Comparison of ENCODE assay signal across 23 cellular contexts in genomic region chr21:43818685-43819084, GRCh38. TPM values are rescaled to one million over a fixed set of nuclear protein-coding genes. Genes with fewer than 3 reads are reported as not detected.
DNase-seq lines count a peak whose midpoint lies in the region; TF ChIP-seq lines count a peak whose summit lies in the region.
"Had no signal": no experiment of that assay in that cellular context is flagged by ENCODE, and none has a peak within 500 bp of the region (broad histone marks: within the 10 kb centered on the region; RNA-seq: fewer than 3 reads in every experiment).

No MANE protein-coding gene starts in this region.

- H4K20me1 ChIP-seq in Karpas-422 (ENCODE audit: insufficient read depth, low read depth, low read length): no peaks in the 10 kb centered on the region

- H3K4me3 ChIP-seq in CD8-positive, alpha-beta memory T cell (ENCODE audit: low read length): no peak overlapping the region
- H3K4me3 ChIP-seq in Karpas-422 (ENCODE audit: low read length) (no peak overlapping the region), brain microvascular endothelial cell (ENCODE audit: low read depth, low read length) (no peak overlapping the region)
- H3K4me3 ChIP-seq: esophagus muscularis mucosa, gastrocnemius medialis, PC-9, psoas muscle, SJSA1 had no signal

- peak overlapping the region in 1 of 8 donors; percentile 38 for H3K27ac Mint-ChIP-seq in CD8-positive, alpha-beta memory T cell
- H3K27ac Mint-ChIP-seq: CD8-positive, alpha-beta T cell; mesothelial cell of epicardium; T-helper 2 cell treated with Interferon-gamma antibody and Interleukin-4, amounts not matched to agents 5 μg/mL and 100 μg/mL, for 36 hours had no signal

- H3K4me2 ChIP-seq in Karpas-422 (ENCODE audit: low read depth, low read length, poor library complexity, severe bottlenecking): peak overlapping the region; percentile 40
- H3K4me2 ChIP-seq: PC-9 had no signal

- H3K4me1 Mint-ChIP-seq in CD8-positive, alpha-beta memory T cell: peaks cover 3 to 4% (median 3%) of the 10 kb centered on the region in 3 donors

- H3K27me3 Mint-ChIP-seq in CD8-positive, alpha-beta memory T cell: peaks cover 0 to 6% of the 10 kb centered on the region in 2 donors

- peak overlapping the region; percentile 16 for H3K27ac ChIP-seq in CD8-positive, alpha-beta memory T cell (ENCODE audit: low read depth, low read length)
- H3K27ac ChIP-seq in Karpas-422 (ENCODE audit: low read length) (no peak overlapping the region), brain microvascular endothelial cell (no peak overlapping the region)
- H3K27ac ChIP-seq: esophagus muscularis mucosa, gastrocnemius medialis, PC-9, psoas muscle, SJSA1 had no signal

- POLR2A ChIA-PET in CD8-positive, alpha-beta memory T cell (lab: Charles Lee): no interaction called here

- no peak for DNase-seq in CD8-positive, alpha-beta memory T cell
- DNase-seq in Karpas-422 (peak; percentile 45), SIG-M5 treated with dmso at 0.1 percent for 504 hours (lab: John Stamatoyannopoulos, UW; ENCODE audit: unreplicated experiment) (peak; percentile 92), medulla oblongata (ENCODE audit: extremely low spot score) (peak; percentile 66), NCI-H187 treated with DMSO at 0.1 percent for 48 hours (lab: John Stamatoyannopoulos, UW) (no peak), erythroblast (lab: John Stamatoyannopoulos, UW) (no peak), amniotic stem cell (lab: John Stamatoyannopoulos, UW) (no peak), brain microvascular endothelial cell (no peak)
- DNase-seq: activated CD8-positive, alpha-beta memory T cell treated with anti-CD3 and anti-CD28 coated beads for 24 hours; activated naive CD4-positive, alpha-beta T cell treated with anti-CD3 and anti-CD28 coated beads, Interleukin-2, amount 50 U/mL, for 16 hours; activated T-cell treated with anti-CD3 and anti-CD28 coated beads, Interleukin-2, amount 50 U/mL, for 48 hours; CD8-positive, alpha-beta T cell; DMS79; gastrocnemius medialis; nephron progenitor cell; PC-9; stimulated activated CD4-positive, alpha-beta T cell treated with anti-CD3 and anti-CD28 coated beads, Interleukin-2, amount 100 ng/mL, for 24 hours; stimulated activated naive CD4-positive, alpha-beta T cell had no signal

- no peak for TF ChIP-seq POLR2A in erythroblast (IDR thresholded peaks at IDR 0.05; ENCODE audit: low read length)

- peaks cover 0 to 10% (median 0%) of the 10 kb centered on the region in 3 donors for H3K36me3 Mint-ChIP-seq in CD8-positive, alpha-beta memory T cell
- H3K36me3 Mint-ChIP-seq: CD8-positive, alpha-beta T cell; mesothelial cell of epicardium had no signal

- H3K27me3 ChIP-seq in CD8-positive, alpha-beta memory T cell (ENCODE audit: insufficient read depth, low read length, poor library complexity, severe bottlenecking): no peaks in the 10 kb centered on the region
- H3K27me3 ChIP-seq in Karpas-422 (ENCODE audit: low read length): no peaks in the 10 kb centered on the region
- H3K27me3 ChIP-seq in brain microvascular endothelial cell (replicated peaks): peaks cover 4% of the 10 kb centered on the region
- H3K27me3 ChIP-seq: gastrocnemius medialis, SJSA1 had no signal

- no peaks in the 10 kb centered on the region for H3K9me2 ChIP-seq in Karpas-422 (replicated peaks; ENCODE audit: insufficient read depth, low read length)

- no peaks in the 10 kb centered on the region for H3K79me2 ChIP-seq in Karpas-422 (ENCODE audit: low read length)

- no peaks in the 10 kb centered on the region for H3K9me3 ChIP-seq in CD8-positive, alpha-beta memory T cell (ENCODE audit: low read length)
- no peaks in the 10 kb centered on the region for H3K9me3 ChIP-seq in Karpas-422 (ENCODE audit: low read length)
- H3K9me3 ChIP-seq: gastrocnemius medialis, psoas muscle, SJSA1 had no signal

- CTCF ChIA-PET in CD8-positive, alpha-beta memory T cell (lab: Charles Lee): no interaction called here

- no peaks in the 10 kb centered on the region for H3K4me1 ChIP-seq in CD8-positive, alpha-beta memory T cell (ENCODE audit: insufficient read depth, low read length)
- peaks cover 25% of the 10 kb centered on the region for H3K4me1 ChIP-seq in Karpas-422 (ENCODE audit: low read length)
- H3K4me1 ChIP-seq: esophagus muscularis mucosa, gastrocnemius medialis, psoas muscle had no signal

- no peak overlapping the region for H2AFZ ChIP-seq in Karpas-422 (ENCODE audit: low read length)
- H2AFZ ChIP-seq: PC-9 had no signal

- in situ Hi-C loops in brain microvascular endothelial cell (cut with HindIII; ENCODE audit: low pct_ligation_motif_present, low sequenced_read_pairs): no loop called here

- TF ChIP-seq CTCF in brain microvascular endothelial cell (IDR thresholded peaks at IDR 0.05; ENCODE audit: low read depth, low read length, missing control alignments): no peak

- H3K36me3 ChIP-seq in CD8-positive, alpha-beta memory T cell (ENCODE audit: insufficient read depth, low read length): no peaks in the 10 kb centered on the region
- H3K36me3 ChIP-seq in Karpas-422 (ENCODE audit: insufficient read depth, low read length): no peaks in the 10 kb centered on the region
- H3K36me3 ChIP-seq in brain microvascular endothelial cell (replicated peaks): no peaks in the 10 kb centered on the region
- H3K36me3 ChIP-seq: esophagus muscularis mucosa, gastrocnemius medialis, SJSA1 had no signal

- peak overlapping the region in 1 of 7 donors; percentile 51 for H3K4me3 Mint-ChIP-seq in CD8-positive, alpha-beta memory T cell
- H3K4me3 Mint-ChIP-seq: CD8-positive, alpha-beta T cell; mesothelial cell of epicardium; nephron progenitor cell; T-helper 2 cell treated with Interferon-gamma antibody and Interleukin-4, amounts not matched to agents 5 μg/mL and 100 μg/mL, for 36 hours had no signal

- peaks cover 0 to 5% (median 3%) of the 10 kb centered on the region in 5 donors for H3K9me3 Mint-ChIP-seq in CD8-positive, alpha-beta memory T cell

- H3K9ac ChIP-seq in Karpas-422 (ENCODE audit: low read length): peak overlapping the region; percentile 23; the same call in 1 of the 2 replicates

RNA-seq across cellular contexts. Expression of gene RRP1, which starts 29.3 kb away (rescaled TPM):
- total RNA-seq in CD8-positive, alpha-beta memory T cell: 10 to 100 TPM; 87.4 to 93.4 TPM
- polyA plus RNA-seq in CD8-positive, alpha-beta memory T cell: 21.8 TPM
- 26.2 and 28.8 TPM in 2 replicates for total RNA-seq in Karpas-422 (2014; rRNA removed; shearing (Covaris generic); ENCODE audit: low replicate concordance)

RNA-seq across cellular contexts. Expression of gene CSTB, which starts 42.6 kb away (rescaled TPM):
- 10 to 100 TPM; 48.0 to 48.4 TPM for total RNA-seq in CD8-positive, alpha-beta memory T cell
- polyA plus RNA-seq in CD8-positive, alpha-beta memory T cell: 79.1 TPM
- 17.6 and 28.0 TPM in 2 replicates for total RNA-seq in Karpas-422 (2014; rRNA removed; shearing (Covaris generic); ENCODE audit: low replicate concordance)

RNA-seq across cellular contexts. Expression of gene AGPAT3, which starts 46.3 kb away (rescaled TPM):
- 10 to 100 TPM; 66.5 to 69.3 TPM for total RNA-seq in CD8-positive, alpha-beta memory T cell
- 15.9 TPM for polyA plus RNA-seq in CD8-positive, alpha-beta memory T cell
- 29.0 and 42.2 TPM in 2 replicates for total RNA-seq in Karpas-422 (2014; rRNA removed; shearing (Covaris generic); ENCODE audit: low replicate concordance)

Comparison
In these comparisons a context has a peak if more than half of its experiments do, and no peak if none do; other contexts are left out.
1. DNase-seq: peak in Karpas-422 (single experiment), SIG-M5 treated with dmso at 0.1 percent for 504 hours (single experiment) and medulla oblongata (single experiment); none in CD8-positive, alpha-beta memory T cell (0 of 5), NCI-H187 treated with DMSO at 0.1 percent for 48 hours (single experiment), erythroblast (0 of 2), amniotic stem cell (single experiment) and brain microvascular endothelial cell (single experiment).